14 cellular contexts compared by ENCODE assay signal in genomic region chr2:217980036-217980435, GRCh38. TPM values are rescaled to one million over a fixed set of nuclear protein-coding genes. Genes with fewer than 3 reads are reported as not detected.
DNase-seq lines count a peak whose midpoint lies in the region; ATAC-seq and TF ChIP-seq lines count a peak whose summit lies in the region.
"Had no signal": no experiment of that assay in that cellular context is flagged by ENCODE, and none has a peak within 500 bp of the region (broad histone marks: within the 10 kb centered on the region; RNA-seq: fewer than 3 reads in every experiment).

No MANE protein-coding gene starts in this region.

- no peak overlapping the region for H3K27ac ChIP-seq in IMR-90 (ENCODE audit: insufficient read depth, low read length)
- H3K27ac ChIP-seq in tibial artery: peak overlapping the region; percentile 84 to 90
- H3K27ac ChIP-seq: BLaER1 had no signal

- H3K79me1 ChIP-seq in IMR-90 (ENCODE audit: low read depth in 1 of 2, low read length in 2 of 2): peaks cover 26 to 57% of the 10 kb centered on the region in 2 experiments; a peak in 3 of 4 replicates

- TF ChIP-seq RAD21 in IMR-90 (IDR thresholded peaks at IDR 0.05; ENCODE audit: low read length): no peak

- no peak overlapping the region for H2AFZ ChIP-seq in IMR-90 (replicated peaks; ENCODE audit: low read length, poor library complexity)

- H4K91ac ChIP-seq in IMR-90 (ENCODE audit: insufficient read depth, low read depth, low read length): peak overlapping the region; percentile 54; the same call in 1 of the 2 replicates

- H3K4ac ChIP-seq in IMR-90 (ENCODE audit: low read depth, low read length): peak overlapping the region; percentile 78

- intact Hi-C loops in IMR-90 (cut with micrococcal nuclease) (no loop called here), Right ventricle myocardium inferior (cut with DNase I) (no loop called here), tibial artery (cut with DNase I; ENCODE audit: low total_unique reads) (no loop called here)

- H3K27me3 ChIP-seq in IMR-90 (ENCODE audit: control insufficient read depth, insufficient read depth, low read length) (no peaks in the 10 kb centered on the region), tibial artery (no peaks in the 10 kb centered on the region)
- H3K27me3 ChIP-seq: BLaER1 had no signal

- H4K5ac ChIP-seq in IMR-90 (ENCODE audit: low read depth, low read length): no peak overlapping the region

- dilution Hi-C loops in IMR-90 (cut with HindIII; ENCODE audit: low sequenced_read_pairs, unreplicated experiment): no loop called here

- TF ChIP-seq CTCF in IMR-90 (conservative IDR thresholded peaks at IDR 0.05; ENCODE audit: low read depth, low read length) (no peak), nephron (IDR thresholded peaks at IDR 0.05; ENCODE audit: unreplicated experiment in 3 of 3) (no peak), tibial artery (IDR thresholded peaks at IDR 0.05) (no peak)

- CTCF ChIA-PET in IMR-90 (lab: Yijun Ruan, JAX): no interaction called here

- H3K56ac ChIP-seq in IMR-90 (ENCODE audit: extremely low read depth, insufficient read depth, low read length): no peak overlapping the region

- H2AK5ac ChIP-seq in IMR-90 (ENCODE audit: low read depth, low read length): peak overlapping the region; percentile 70; the same call in 1 of the 2 replicates

- H3K36me3 ChIP-seq in IMR-90 (ENCODE audit: control insufficient read depth, insufficient read depth, low read length): peaks cover 28% of the 10 kb centered on the region; the same call in 1 of the 2 replicates
- no peaks in the 10 kb centered on the region for H3K36me3 ChIP-seq in tibial artery

- H3K4me1 ChIP-seq in IMR-90 (ENCODE audit: control insufficient read depth, insufficient read depth, low read length): peaks cover 19% of the 10 kb centered on the region
- peaks cover 6 to 71% (median 46%) of the 10 kb centered on the region in 4 donors for H3K4me1 ChIP-seq in tibial artery

- no peaks in the 10 kb centered on the region for H3K9me3 ChIP-seq in IMR-90 (ENCODE audit: control insufficient read depth, insufficient read depth, low read length)
- H3K9me3 ChIP-seq in tibial artery: no peaks in the 10 kb centered on the region

- H2BK15ac ChIP-seq in IMR-90 (ENCODE audit: low read depth, low read length): no peak overlapping the region

- peak overlapping the region; percentile 22 for H2AK9ac ChIP-seq in IMR-90 (replicated peaks; ENCODE audit: low read depth, low read length, poor library complexity)

- no peak overlapping the region for H3K9ac ChIP-seq in IMR-90 (ENCODE audit: low read depth, low read length)
- H3K9ac ChIP-seq: BLaER1 had no signal

- H4K20me1 ChIP-seq in IMR-90 (ENCODE audit: insufficient read depth, low read length): peaks cover 14% of the 10 kb centered on the region; the same call in 1 of the 2 replicates

- H3K27me3 Mint-ChIP-seq in nephron (ENCODE audit: low read depth): no peaks in the 10 kb centered on the region
- H3K27me3 Mint-ChIP-seq in activated T-helper 17 cell treated with anti-CD3 and anti-CD28 coated beads, Interleukin-2, amount 50 U/mL, for 72 hours: peaks cover 8% of the 10 kb centered on the region

- peaks cover 14% of the 10 kb centered on the region for H3K36me3 Mint-ChIP-seq in nephron (ENCODE audit: low read depth)
- no peaks in the 10 kb centered on the region for H3K36me3 Mint-ChIP-seq in activated T-helper 17 cell treated with anti-CD3 and anti-CD28 coated beads, Interleukin-2, amount 50 U/mL, for 72 hours (ENCODE audit: low read depth)
- H3K36me3 Mint-ChIP-seq: immature natural killer cell; naive thymus-derived CD4-positive, alpha-beta T cell had no signal

- no peak overlapping the region for H3K18ac ChIP-seq in IMR-90 (ENCODE audit: low read depth, low read length)

- no peak overlapping the region for H3K4me2 ChIP-seq in IMR-90 (ENCODE audit: low read depth, low read length)
- H3K4me2 ChIP-seq: BLaER1 had no signal

- POLR2A ChIA-PET in IMR-90 (lab: Charles Lee; ENCODE audit: unreplicated experiment): no interaction called here

- H3K4me1 Mint-ChIP-seq in nephron: peaks cover 29% of the 10 kb centered on the region
- H3K4me1 Mint-ChIP-seq in activated T-helper 17 cell treated with anti-CD3 and anti-CD28 coated beads, Interleukin-2, amount 50 U/mL, for 72 hours: no peaks in the 10 kb centered on the region
- H3K4me1 Mint-ChIP-seq: immature natural killer cell; naive thymus-derived CD4-positive, alpha-beta T cell had no signal

- TF ChIP-seq POLR2A in IMR-90 (IDR thresholded peaks at IDR 0.05; ENCODE audit: low read depth, low read length): no peak

- peak overlapping the region; percentile 64 to 80 (median 72) for H3K4me3 Mint-ChIP-seq in nephron
- no peak overlapping the region for H3K4me3 Mint-ChIP-seq in activated T-helper 17 cell treated with anti-CD3 and anti-CD28 coated beads, Interleukin-2, amount 50 U/mL, for 72 hours
- H3K4me3 Mint-ChIP-seq: immature natural killer cell; naive thymus-derived CD4-positive, alpha-beta T cell had no signal

- no peak overlapping the region for H3K23ac ChIP-seq in IMR-90 (ENCODE audit: low read depth, low read length)

- H2BK20ac ChIP-seq in IMR-90 (ENCODE audit: low read depth, low read length): peak overlapping the region; percentile 9; the same call in 1 of the 2 replicates

- peaks cover 18% of the 10 kb centered on the region; the same call in 1 of the 2 replicates for H3K9me1 ChIP-seq in IMR-90 (ENCODE audit: insufficient read depth, low read length)

- H4K8ac ChIP-seq in IMR-90 (ENCODE audit: low read depth in 2 of 2, low read length in 2 of 2): no peak overlapping the region; a peak in 1 of 4 replicates

- H3K27ac Mint-ChIP-seq in nephron: peak overlapping the region; percentile 36 to 72 (median 56)
- H3K27ac Mint-ChIP-seq in activated T-helper 17 cell treated with anti-CD3 and anti-CD28 coated beads, Interleukin-2, amount 50 U/mL, for 72 hours: no peak overlapping the region
- H3K27ac Mint-ChIP-seq: immature natural killer cell; naive thymus-derived CD4-positive, alpha-beta T cell had no signal

- H3K4me3 ChIP-seq in IMR-90 (ENCODE audit: insufficient read depth, low read depth, low read length): no peak overlapping the region
- no peak overlapping the region for H3K4me3 ChIP-seq in tibial artery
- H3K4me3 ChIP-seq: BLaER1 had no signal

- in situ Hi-C loops in IMR-90 (cut with MboI; ENCODE audit: low sequenced_read_pairs): no loop called here

- H3K14ac ChIP-seq in IMR-90 (replicated peaks; ENCODE audit: low read depth, low read length): peak overlapping the region; percentile 28; the same call in 1 of the 2 replicates

- no TSS peak for BruUV-seq in IMR-90 (replicated peaks; lab: Mats Ljungman, UMichigan)

- WGBS in IMR-90 (ENCODE audit: extremely low coverage in 2 of 2, insufficient read length in 1 of 2), 2 experiments: 71% methylated on average over 1 of the region's 5 CpGs; no CpG with 5 or more reads in 1 of the 2 experiments

- ATAC-seq in IMR-90 (ENCODE audit: low read depth): peak; percentile 27
- ATAC-seq in Right ventricle myocardium inferior: peak; percentile 24
- no peak for ATAC-seq in HG03342 (IDR thresholded peaks at IDR 0.05; ENCODE audit: unreplicated experiment)
- no peak for ATAC-seq in activated T-helper 17 cell treated with anti-CD3 and anti-CD28 coated beads, Interleukin-2, amount 50 U/mL, for 72 hours (replicated peaks)
- ATAC-seq: naive thymus-derived CD4-positive, alpha-beta T cell had no signal

- no peak overlapping the region for H2BK5ac ChIP-seq in IMR-90 (ENCODE audit: low read depth, low read length, poor library complexity, severe bottlenecking)

- DNase-seq in IMR-90: no peak
- DNase-seq in Right ventricle myocardium inferior (ENCODE audit: missing footprints): peak; percentile 73
- DNase-seq in tibial artery: peak; percentile 80 to 86
- no peak for DNase-seq in DMS53 treated with DMSO at 0.1 percent for 48 hours (lab: John Stamatoyannopoulos, UW; ENCODE audit: unreplicated experiment)
- no peak for DNase-seq in islet precursor cell
- DNase-seq: activated CD4-positive, CD25-positive, alpha-beta regulatory T cell; immature natural killer cell; naive thymus-derived CD4-positive, alpha-beta T cell; NCI-H146 had no signal

- H2BK120ac ChIP-seq in IMR-90 (ENCODE audit: low read depth, low read length): no peak overlapping the region

- H3K9me3 Mint-ChIP-seq in nephron: no peaks in the 10 kb centered on the region
- H3K9me3 Mint-ChIP-seq in activated T-helper 17 cell treated with anti-CD3 and anti-CD28 coated beads, Interleukin-2, amount 50 U/mL, for 72 hours: no peaks in the 10 kb centered on the region

TF ChIP-seq in IMR-90, 13 proteins besides CTCF, POLR2A, EP300 and RAD21:
- TF ChIP-seq CEBPB (IDR thresholded peaks at IDR 0.05; ENCODE audit: low read depth, low read length): no peak
- no peak for TF ChIP-seq BHLHE40 (IDR thresholded peaks at IDR 0.05; ENCODE audit: low read depth, low read length)
- TF ChIP-seq MAFK (IDR thresholded peaks at IDR 0.05; ENCODE audit: low read depth, low read length): no peak

RNA-seq across cellular contexts. Expression of gene TNS1, which starts 22.8 kb away (rescaled TPM):
- total RNA-seq in IMR-90 (2012; rRNA removed): 41.9 and 45.2 TPM in 2 replicates
- 40.3 and 41.1 TPM in 2 replicates for polyA plus RNA-seq in IMR-90 (2012; rRNA removed)
- polyA plus RNA-seq in IMR-90 (2012; cell fraction: cytosol; rRNA removed): 17.3 and 23.8 TPM in 2 replicates
- polyA plus RNA-seq in IMR-90 (2012; cell fraction: nucleus; rRNA removed; ENCODE audit: low replicate concordance): 68.3 and 71.1 TPM in 2 replicates
- total RNA-seq in Right ventricle myocardium inferior: 705 TPM
- 10 to 100 TPM in 1 of 2 donors, 1 to 10 TPM in 1; 4.4 to 44.9 TPM for total RNA-seq in activated T-helper 17 cell treated with anti-CD3 and anti-CD28 coated beads, Interleukin-2, amount 50 U/mL, for 72 hours
- total RNA-seq: NCI-H460 had no signal
- polyA plus RNA-seq: naive thymus-derived CD4-positive, alpha-beta T cell had no signal

Comparison
In these comparisons a context has a peak if more than half of its experiments do, and no peak if none do; other contexts are left out.
1. ATAC-seq: peak in IMR-90 (single experiment) and Right ventricle myocardium inferior (single experiment); none in HG03342 (single experiment) and activated T-helper 17 cell treated with anti-CD3 and anti-CD28 coated beads, Interleukin-2, amount 50 U/mL, for 72 hours (single experiment).
2. DNase-seq: peak in Right ventricle myocardium inferior (single experiment) and tibial artery (2 of 2); none in IMR-90 (single experiment), DMS53 treated with DMSO at 0.1 percent for 48 hours (single experiment) and islet precursor cell (single experiment).
3. RNA of gene TNS1, which starts 22.8 kb away (total RNA-seq): 705 TPM in Right ventricle myocardium inferior (single experiment); 41.9 to 45.2 TPM in IMR-90 and 4.4 to 44.9 TPM in activated T-helper 17 cell treated with anti-CD3 and anti-CD28 coated beads, Interleukin-2, amount 50 U/mL, for 72 hours; every median in the first group is over 10 times any median in the second.